In the genomic region with DNA sequence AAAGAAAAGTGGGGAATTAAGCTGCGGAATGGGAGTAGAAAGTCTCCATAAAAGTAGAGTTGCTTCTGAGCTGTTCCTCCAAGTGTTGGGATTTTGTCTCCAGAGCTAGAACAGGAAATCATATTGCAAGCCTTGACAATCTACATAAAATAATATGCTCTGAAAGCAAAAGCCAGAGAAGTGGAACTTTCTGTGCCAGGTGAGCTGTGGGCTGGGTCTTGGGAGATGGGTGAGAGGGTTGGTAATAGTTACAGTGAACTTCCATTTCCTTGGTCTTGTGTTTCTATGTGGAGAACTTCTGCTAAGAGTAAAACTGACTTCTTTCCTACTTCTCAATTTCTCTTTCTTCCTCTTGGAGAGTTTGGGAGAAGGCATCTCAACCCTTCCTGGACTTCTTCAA, we compare ENCODE assay signal across 12 cellular contexts. TPM values are rescaled to one million over a fixed set of nuclear protein-coding genes. Genes with fewer than 3 reads are reported as not detected.
DNase-seq lines count a peak whose midpoint lies in the region; ATAC-seq and TF ChIP-seq lines count a peak whose summit lies in the region.
"Had no signal": no experiment of that assay in that cellular context is flagged by ENCODE, and none has a peak within 500 bp of the region (broad histone marks: within the 10 kb centered on the region; RNA-seq: fewer than 3 reads in every experiment).

No MANE protein-coding gene starts in this region.

- POLR2A ChIA-PET in WTC11 (lab: Charles Lee), result interaction anchor here (0.7 kb wide), 1 partner anchor 21 kb away, joined by 5 read pairs; no protein-coding TSS in a partner anchor

- CTCF ChIA-PET in activated naive CD4-positive, alpha-beta T cell treated with anti-CD3 and anti-CD28 coated beads for 36 hours (lab: Charles Lee), result interaction anchor here (1.0 kb wide), 1 partner anchor 64 kb away, joined by 3 read pairs; no protein-coding TSS in a partner anchor
- CTCF ChIA-PET in WTC11 (lab: Charles Lee), result interaction anchor here (0.8 to 2.4 kb wide), 3 partner anchors 10 to 36 kb away, joined by 3 to 13 read pairs (median 5); no protein-coding TSS in a partner anchor

- TF ChIP-seq CTCF in WTC11 (IDR thresholded peaks at IDR 0.05), result no peak
- no peak for TF ChIP-seq CTCF in lower lobe of right lung (IDR thresholded peaks at IDR 0.05)
- no peak for TF ChIP-seq CTCF in thoracic aorta (IDR thresholded peaks at IDR 0.05)
- TF ChIP-seq CTCF in coronary artery (IDR thresholded peaks at IDR 0.05), result no peak

- intact Hi-C loops in activated naive CD4-positive, alpha-beta T cell treated with anti-CD3 and anti-CD28 coated beads for 36 hours (cut with micrococcal nuclease), result loop anchor here (1.0 to 5.0 kb wide), 4 partner anchors 11 to 1815 kb away; a partner anchor contains a TSS
- intact Hi-C loops in lower lobe of right lung (cut with DNase I), result no loop called here

- H3K9me3 Mint-ChIP-seq in activated naive CD4-positive, alpha-beta T cell treated with anti-CD3 and anti-CD28 coated beads for 36 hours, result no peaks in the 10 kb centered on the region
- no peaks in the 10 kb centered on the region for H3K9me3 Mint-ChIP-seq in WTC11

- H3K4me1 Mint-ChIP-seq in activated naive CD4-positive, alpha-beta T cell treated with anti-CD3 and anti-CD28 coated beads for 36 hours (ENCODE audit: low read depth), result peaks cover 36% of the 10 kb centered on the region
- peaks cover 47% of the 10 kb centered on the region for H3K4me1 Mint-ChIP-seq in WTC11

- no peaks in the 10 kb centered on the region for H3K27me3 ChIP-seq in lower lobe of right lung (ENCODE audit: low read depth)
- H3K27me3 ChIP-seq in thoracic aorta (replicated peaks; ENCODE audit: insufficient read depth), result no peaks in the 10 kb centered on the region

- no peak for DNase-seq in activated naive CD4-positive, alpha-beta T cell treated with anti-CD3 and anti-CD28 coated beads for 36 hours
- DNase-seq in activated naive CD4-positive, alpha-beta T cell treated with anti-CD3 and anti-CD28 coated beads, Interleukin-2, amount 50 U/mL, for 16 hours, result no peak
- DNase-seq in WTC11 (ENCODE audit: low spot score) (no peak), lower lobe of right lung (no peak), thoracic aorta (ENCODE audit: low spot score) (no peak), NCI-H1694 treated with DMSO at 0.1 percent for 48 hours (lab: John Stamatoyannopoulos, UW) (no peak), coronary artery (ENCODE audit: low spot score) (no peak)
- DNase-seq: activated CD8-positive, alpha-beta memory T cell treated with anti-CD3 and anti-CD28 coated beads for 24 hours; AML-193; left ventricle myocardium superior; NCI-H1694 had no signal

- no peak overlapping the region for H3K4me3 ChIP-seq in lower lobe of right lung
- H3K4me3 ChIP-seq in thoracic aorta, result no peak overlapping the region
- no peak overlapping the region for H3K4me3 ChIP-seq in coronary artery

- H3K27ac Mint-ChIP-seq in activated naive CD4-positive, alpha-beta T cell treated with anti-CD3 and anti-CD28 coated beads for 36 hours, result peak overlapping the region; percentile 89
- H3K27ac Mint-ChIP-seq in WTC11, result 0 out of 2 replicates have a peak overlapping the region, but pooled peaks have one; percentile 9

- H3K27ac ChIP-seq in lower lobe of right lung, result peak overlapping the region; percentile 67
- H3K27ac ChIP-seq in thoracic aorta, result peak overlapping the region; percentile 77 to 88
- peak overlapping the region in 1 of 2 donors; percentile 90 for H3K27ac ChIP-seq in coronary artery

- ATAC-seq in WTC11, result no peak
- no peak for ATAC-seq in lower lobe of right lung
- no peak for ATAC-seq in thoracic aorta (ENCODE audit: insufficient number of reproducible peaks, low FRiP score, low read depth)
- no peak for ATAC-seq in HG03521 (IDR thresholded peaks at IDR 0.05; ENCODE audit: unreplicated experiment)
- ATAC-seq: left ventricle myocardium superior had no signal

- H3K36me3 Mint-ChIP-seq in activated naive CD4-positive, alpha-beta T cell treated with anti-CD3 and anti-CD28 coated beads for 36 hours (ENCODE audit: low read depth), result peaks cover 2% of the 10 kb centered on the region
- H3K36me3 Mint-ChIP-seq in WTC11, result no peaks in the 10 kb centered on the region

- no peaks in the 10 kb centered on the region for H3K27me3 Mint-ChIP-seq in activated naive CD4-positive, alpha-beta T cell treated with anti-CD3 and anti-CD28 coated beads for 36 hours (ENCODE audit: low read depth)
- no peaks in the 10 kb centered on the region for H3K27me3 Mint-ChIP-seq in WTC11 (ENCODE audit: low read depth)

- H3K36me3 ChIP-seq in lower lobe of right lung, result no peaks in the 10 kb centered on the region
- no peaks in the 10 kb centered on the region for H3K36me3 ChIP-seq in thoracic aorta

- H3K4me3 Mint-ChIP-seq in activated naive CD4-positive, alpha-beta T cell treated with anti-CD3 and anti-CD28 coated beads for 36 hours, result no peak overlapping the region
- no peak overlapping the region for H3K4me3 Mint-ChIP-seq in WTC11

- H3K4me1 ChIP-seq in lower lobe of right lung, result peaks cover 25% of the 10 kb centered on the region
- peaks cover 12 to 37% of the 10 kb centered on the region in 2 donors for H3K4me1 ChIP-seq in thoracic aorta (ENCODE audit: control insufficient read depth in 1 of 2, low read depth in 2 of 2)

- H3K9me3 ChIP-seq in lower lobe of right lung (no peaks in the 10 kb centered on the region), thoracic aorta (no peaks in the 10 kb centered on the region)

TF ChIP-seq in WTC11, 78 proteins besides CTCF, POLR2A, EP300 and RAD21:
- no peak for TF ChIP-seq FOXK1 (CRISPR knock-in tag; IDR thresholded peaks at IDR 0.05)
- TF ChIP-seq, protein P1, sequence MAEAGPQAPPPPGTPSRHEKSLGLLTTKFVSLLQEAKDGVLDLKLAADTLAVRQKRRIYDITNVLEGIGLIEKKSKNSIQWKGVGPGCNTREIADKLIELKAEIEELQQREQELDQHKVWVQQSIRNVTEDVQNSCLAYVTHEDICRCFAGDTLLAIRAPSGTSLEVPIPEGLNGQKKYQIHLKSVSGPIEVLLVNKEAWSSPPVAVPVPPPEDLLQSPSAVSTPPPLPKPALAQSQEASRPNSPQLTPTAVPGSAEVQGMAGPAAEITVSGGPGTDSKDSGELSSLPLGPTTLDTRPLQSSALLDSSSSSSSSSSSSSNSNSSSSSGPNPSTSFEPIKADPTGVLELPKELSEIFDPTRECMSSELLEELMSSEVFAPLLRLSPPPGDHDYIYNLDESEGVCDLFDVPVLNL (CRISPR knock-in tag; IDR thresholded peaks at IDR 0.05; ENCODE audit: borderline replicate concordance, low read depth), result no peak
- TF ChIP-seq MYBL2 (CRISPR knock-in tag; IDR thresholded peaks at IDR 0.05), result no peak
- no peak for TF ChIP-seq ATF1 (CRISPR knock-in tag; IDR thresholded peaks at IDR 0.05)

RNA-seq across cellular contexts. Expression of a gene that starts 6.3 kb away (rescaled TPM):
- 10 to 100 TPM; 70.4 to 73.2 TPM for total RNA-seq in activated naive CD4-positive, alpha-beta T cell treated with anti-CD3 and anti-CD28 coated beads for 36 hours
- total RNA-seq in WTC11 (2021) (57.1 to 67.4 TPM (median 57.6 TPM) in 3 replicates), lower lobe of right lung (42.9 TPM), thoracic aorta (10 to 100 TPM; 41.3 to 45.9 TPM)

RNA-seq across cellular contexts. Expression of a gene that starts 31.8 kb away (rescaled TPM):
- total RNA-seq in activated naive CD4-positive, alpha-beta T cell treated with anti-CD3 and anti-CD28 coated beads for 36 hours, result under 1 TPM; 0.07 to 0.10 TPM
- total RNA-seq in WTC11 (2021) (0.14 to 0.15 TPM in 2 of 3 replicates, not detected in the other), lower lobe of right lung (not detected), thoracic aorta (not detected)
- total RNA-seq: left ventricle myocardium superior had no signal
